Comparison of ENCODE assay signal across 23 cellular contexts in the genomic region with DNA sequence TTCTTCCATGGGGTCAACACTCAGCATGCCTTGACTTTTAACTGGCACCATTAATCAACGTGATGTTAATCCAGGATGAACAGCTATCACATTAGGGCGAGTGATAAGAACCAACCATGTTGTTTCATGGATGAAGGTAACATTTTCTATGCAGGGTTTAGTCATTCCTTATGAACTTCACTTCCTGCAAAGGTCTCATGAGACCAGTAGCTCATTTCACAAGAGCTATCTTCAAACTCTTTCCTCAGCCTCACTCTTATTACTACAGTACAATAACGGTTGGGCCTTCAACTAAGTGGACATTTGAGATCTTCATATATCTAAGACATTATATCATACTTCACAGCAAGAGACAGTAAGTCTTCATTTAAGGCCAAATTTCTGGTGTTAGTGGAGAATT. TPM values are rescaled to one million over a fixed set of nuclear protein-coding genes. Genes with fewer than 3 reads are reported as not detected.
DNase-seq lines count a peak whose midpoint lies in the region; ATAC-seq and TF ChIP-seq lines count a peak whose summit lies in the region.
"Had no signal": no experiment of that assay in that cellular context is flagged by ENCODE, and none has a peak within 500 bp of the region (broad histone marks: within the 10 kb centered on the region; RNA-seq: fewer than 3 reads in every experiment).

No MANE protein-coding gene starts in this region.

- H3K4me2 ChIP-seq in BLaER1, result peak overlapping the region; percentile 10; the same call in 1 of the 2 replicates

- H3K9me3 ChIP-seq in BLaER1 (no peaks in the 10 kb centered on the region), tibial nerve (no peaks in the 10 kb centered on the region)
- H3K9me3 ChIP-seq in naive thymus-derived CD4-positive, alpha-beta T cell (ENCODE audit: control insufficient read depth in 2 of 3, low read length in 3 of 3), result no peaks in the 10 kb centered on the region
- H3K9me3 ChIP-seq: spleen, thoracic aorta had no signal

- H3K4me3 ChIP-seq in BLaER1, result no peak overlapping the region
- no peak overlapping the region for H3K4me3 ChIP-seq in HL-60 (replicated peaks; ENCODE audit: insufficient read depth, low read length)
- H3K4me3 ChIP-seq in naive thymus-derived CD4-positive, alpha-beta T cell (ENCODE audit: low read length), result no peak overlapping the region
- no peak overlapping the region for H3K4me3 ChIP-seq in tibial nerve
- H3K4me3 ChIP-seq: spleen, thoracic aorta had no signal

- ATAC-seq in activated B cell treated with CpG ODN at 0.5 μM for 24 hours (ENCODE audit: low read depth) (peak; percentile 45), HG03442 (IDR thresholded peaks at IDR 0.05; ENCODE audit: unreplicated experiment) (no peak)
- ATAC-seq in naive thymus-derived CD4-positive, alpha-beta T cell, result peak; percentile 46
- ATAC-seq: activated CD8-positive, alpha-beta T cell treated with anti-CD3 and anti-CD28 coated beads for 36 hours; stimulated activated effector memory CD8-positive, alpha-beta T cell treated with anti-CD3 and anti-CD28 coated beads, Interleukin-12 subunit alpha, Interleukin-12 subunit beta, amount 100 ng/mL, for 72 hours had no signal

- H3K4me1 Mint-ChIP-seq in activated B cell treated with CpG ODN at 0.5 μM for 24 hours, result peaks cover 10% of the 10 kb centered on the region
- peaks cover under 1 to 20% (median 10%) of the 10 kb centered on the region in 7 donors for H3K4me1 Mint-ChIP-seq in naive thymus-derived CD4-positive, alpha-beta T cell
- H3K4me1 Mint-ChIP-seq: stimulated activated effector memory CD8-positive, alpha-beta T cell treated with anti-CD3 and anti-CD28 coated beads, Interleukin-12 subunit alpha, Interleukin-12 subunit beta, amount 100 ng/mL, for 72 hours had no signal

- WGBS in tibial nerve, 2 donors, result 73 to 75% methylated on average over 3 of the region's 3 CpGs

- no peaks in the 10 kb centered on the region for H4K20me1 ChIP-seq in BLaER1

- POLR2A ChIA-PET in activated B cell treated with CpG ODN at 0.5 μM for 24 hours (lab: Charles Lee), result no interaction called here
- POLR2A ChIA-PET in naive thymus-derived CD4-positive, alpha-beta T cell (lab: Charles Lee), result no interaction called here

- no peaks in the 10 kb centered on the region for H3K9me3 Mint-ChIP-seq in activated B cell treated with CpG ODN at 0.5 μM for 24 hours
- peaks cover 0 to 4% (median 0%) of the 10 kb centered on the region in 11 donors for H3K9me3 Mint-ChIP-seq in naive thymus-derived CD4-positive, alpha-beta T cell
- H3K9me3 Mint-ChIP-seq: activated CD8-positive, alpha-beta T cell treated with anti-CD3 and anti-CD28 coated beads for 36 hours; memory B cell; stimulated activated effector memory CD8-positive, alpha-beta T cell treated with anti-CD3 and anti-CD28 coated beads, Interleukin-12 subunit alpha, Interleukin-12 subunit beta, amount 100 ng/mL, for 72 hours had no signal

- H3K27me3 Mint-ChIP-seq in activated B cell treated with CpG ODN at 0.5 μM for 24 hours, result no peaks in the 10 kb centered on the region
- no peaks in the 10 kb centered on the region for H3K27me3 Mint-ChIP-seq in naive thymus-derived CD4-positive, alpha-beta T cell
- H3K27me3 Mint-ChIP-seq: activated CD8-positive, alpha-beta T cell treated with anti-CD3 and anti-CD28 coated beads for 36 hours; memory B cell had no signal

- H3K36me3 ChIP-seq in BLaER1 (no peaks in the 10 kb centered on the region), tibial nerve (no peaks in the 10 kb centered on the region)
- H3K36me3 ChIP-seq in naive thymus-derived CD4-positive, alpha-beta T cell (ENCODE audit: control insufficient read depth in 2 of 3, insufficient read depth in 3 of 3, low read length in 3 of 3), result no peaks in the 10 kb centered on the region
- H3K36me3 ChIP-seq: spleen, thoracic aorta had no signal

- H3K27ac Mint-ChIP-seq in activated B cell treated with CpG ODN at 0.5 μM for 24 hours, result no peak overlapping the region
- peak overlapping the region in 1 of 9 donors; percentile 21 for H3K27ac Mint-ChIP-seq in naive thymus-derived CD4-positive, alpha-beta T cell
- H3K27ac Mint-ChIP-seq: activated CD8-positive, alpha-beta T cell treated with anti-CD3 and anti-CD28 coated beads for 36 hours; memory B cell; stimulated activated effector memory CD8-positive, alpha-beta T cell treated with anti-CD3 and anti-CD28 coated beads, Interleukin-12 subunit alpha, Interleukin-12 subunit beta, amount 100 ng/mL, for 72 hours had no signal

- H3K4me1 ChIP-seq in BLaER1, result peaks cover 12% of the 10 kb centered on the region
- H3K4me1 ChIP-seq in naive thymus-derived CD4-positive, alpha-beta T cell (ENCODE audit: control insufficient read depth in 2 of 2, insufficient read depth in 2 of 2, low read length in 2 of 2), result no peaks in the 10 kb centered on the region
- peaks cover 0 to 3% (median 0%) of the 10 kb centered on the region in 4 donors for H3K4me1 ChIP-seq in tibial nerve

- no peak for TF ChIP-seq CTCF in HL-60 (IDR thresholded peaks at IDR 0.05; ENCODE audit: insufficient read depth, low read length)
- no peak for TF ChIP-seq CTCF in activated B cell treated with CpG ODN at 0.5 μM for 24 hours (IDR thresholded peaks at IDR 0.05)
- no peak for TF ChIP-seq CTCF in tibial nerve (IDR thresholded peaks at IDR 0.05)

- no peak for TF ChIP-seq EP300 in tibial nerve (IDR thresholded peaks at IDR 0.05)

- H3K4me3 Mint-ChIP-seq in activated B cell treated with CpG ODN at 0.5 μM for 24 hours, result no peak overlapping the region
- no peak overlapping the region for H3K4me3 Mint-ChIP-seq in naive thymus-derived CD4-positive, alpha-beta T cell
- H3K4me3 Mint-ChIP-seq: activated CD8-positive, alpha-beta T cell treated with anti-CD3 and anti-CD28 coated beads for 36 hours; memory B cell; stimulated activated effector memory CD8-positive, alpha-beta T cell treated with anti-CD3 and anti-CD28 coated beads, Interleukin-12 subunit alpha, Interleukin-12 subunit beta, amount 100 ng/mL, for 72 hours had no signal

- no peaks in the 10 kb centered on the region for H3K36me3 Mint-ChIP-seq in activated B cell treated with CpG ODN at 0.5 μM for 24 hours (ENCODE audit: low read depth)
- peaks cover 0 to 3% (median 0%) of the 10 kb centered on the region in 5 donors for H3K36me3 Mint-ChIP-seq in naive thymus-derived CD4-positive, alpha-beta T cell
- H3K36me3 Mint-ChIP-seq: stimulated activated effector memory CD8-positive, alpha-beta T cell treated with anti-CD3 and anti-CD28 coated beads, Interleukin-12 subunit alpha, Interleukin-12 subunit beta, amount 100 ng/mL, for 72 hours had no signal

- H3K27ac ChIP-seq in BLaER1, result no peak overlapping the region
- peak overlapping the region; percentile 63 for H3K27ac ChIP-seq in HL-60 (replicated peaks)
- no peak overlapping the region for H3K27ac ChIP-seq in naive thymus-derived CD4-positive, alpha-beta T cell (ENCODE audit: low read depth, low read length)
- H3K27ac ChIP-seq in tibial nerve, result no peak overlapping the region
- H3K27ac ChIP-seq: thoracic aorta had no signal

- DNase-seq in HL-60 (ENCODE audit: low read depth in 1 of 2, low spot score in 1 of 2), result peak in 1 of 2 experiments; percentile 43
- DNase-seq in activated B cell treated with CpG ODN at 0.5 μM for 24 hours, result no peak
- no peak for DNase-seq in naive thymus-derived CD4-positive, alpha-beta T cell
- DNase-seq in NCI-H2081 (lab: John Stamatoyannopoulos, UW), result no peak
- DNase-seq in tibial nerve (ENCODE audit: low spot score in 2 of 2), result no peak
- DNase-seq: activated CD8-positive, alpha-beta T cell treated with anti-CD3 and anti-CD28 coated beads for 36 hours; activated effector memory CD4-positive, alpha-beta T cell treated with Interleukin-2 at 50 U/mL for 16 hours; activated T-cell treated with anti-CD3 and anti-CD28 coated beads for 4 hours; foreskin melanocyte; NCI-H1436; NCI-H2107; NCI-H526; occipital lobe; OCI-M1; retina; spleen; stimulated activated CD4-positive, alpha-beta T cell treated with anti-CD3 and anti-CD28 coated beads, Interleukin-2, amount 100 ng/mL, for 48 hours; T-helper 9 cell had no signal

- intact Hi-C loops in activated B cell treated with CpG ODN at 0.5 μM for 24 hours (cut with micrococcal nuclease), result loop anchor here (1.0 kb wide), 1 partner anchor 9 kb away; no protein-coding TSS in a partner anchor
- intact Hi-C loops in naive thymus-derived CD4-positive, alpha-beta T cell (cut with micrococcal nuclease), result no loop called here

- H3K9ac ChIP-seq in BLaER1, result no peak overlapping the region

- TF ChIP-seq POLR2A in tibial nerve (IDR thresholded peaks at IDR 0.05), result no peak

- CTCF ChIA-PET in activated B cell treated with CpG ODN at 0.5 μM for 24 hours (lab: Charles Lee), result no interaction called here
- CTCF ChIA-PET in naive thymus-derived CD4-positive, alpha-beta T cell (lab: Charles Lee), result interaction anchor here (1.7 kb wide), 1 partner anchor 11 kb away, joined by 6 read pairs; no protein-coding TSS in a partner anchor

- H3K27me3 ChIP-seq in BLaER1 (no peaks in the 10 kb centered on the region), HL-60 (ENCODE audit: insufficient read depth, poor library complexity, severe bottlenecking) (no peaks in the 10 kb centered on the region), tibial nerve (no peaks in the 10 kb centered on the region)
- H3K27me3 ChIP-seq in naive thymus-derived CD4-positive, alpha-beta T cell (ENCODE audit: control insufficient read depth in 2 of 2, insufficient read depth in 2 of 2, low read length in 2 of 2), result no peaks in the 10 kb centered on the region
- H3K27me3 ChIP-seq: spleen had no signal

RNA-seq across cellular contexts. Expression of gene SGK1, which starts 22.7 kb away (rescaled TPM):
- total RNA-seq in activated B cell treated with CpG ODN at 0.5 μM for 24 hours, result 32.8 and 36.2 TPM in 2 replicates
- 100 to 1,000 TPM in 2 of 5 experiments, 10 to 100 TPM in 3; 16.4 to 443 (median 32.4) TPM for total RNA-seq in naive thymus-derived CD4-positive, alpha-beta T cell
- 1 to 10 TPM; 6.9 to 8.0 TPM for polyA plus RNA-seq in naive thymus-derived CD4-positive, alpha-beta T cell
- 100 to 1,000 TPM; 103 to 127 (median 116) TPM for total RNA-seq in tibial nerve
